In genomic region chr6:79947191-79948173, GRCh38 we compare ENCODE assay signal across 8 cellular contexts. TPM values are rescaled to one million over a fixed set of nuclear protein-coding genes. Genes with fewer than 3 reads are reported as not detected.
A peak's percentile ranks its signal among the peaks of the same experiment; 100 is the strongest.
DNase-seq lines count a peak whose midpoint lies in the region; ATAC-seq lines count a peak whose summit lies in the region.

ELOVL4 (minus strand) TSS chr6:79947553; CDS start chr6:79947279, 274 bp downstream.

- H3K9me3 ChIP-seq in effector memory CD4-positive, alpha-beta T cell (ENCODE audit: control insufficient read depth, low read length), result no peaks in the 10 kb centered on the region

- no peaks in the 10 kb centered on the region for H3K9me3 Mint-ChIP-seq in activated CD8-positive, alpha-beta T cell treated with anti-CD3 and anti-CD28 coated beads, Interleukin-2, amount 10 ng/mL, durations not matched to agents 7 days and 5 days (ENCODE audit: insufficient read depth)
- no peaks in the 10 kb centered on the region for H3K9me3 Mint-ChIP-seq in memory B cell

- peaks cover 11% of the 10 kb centered on the region for H3K27me3 ChIP-seq in effector memory CD4-positive, alpha-beta T cell (replicated peaks; ENCODE audit: control insufficient read depth, insufficient read depth, low read length, poor library complexity, severe bottlenecking)

- DNase-seq in GM04503 (ENCODE audit: low read depth) (peak; percentile 11), NCI-H2196 treated with DMSO at 0.1 percent for 48 hours (lab: John Stamatoyannopoulos, UW; ENCODE audit: unreplicated experiment) (peak; percentile 79), memory B cell (ENCODE audit: low spot score in 2 of 2) (peak in 1 of 2 donors; percentile 18)
- DNase-seq in activated CD8-positive, alpha-beta T cell treated with anti-CD3 and anti-CD28 coated beads, Interleukin-2, amount 10 ng/mL, durations not matched to agents 7 days and 5 days, result peak; percentile 63
- peak; percentile 66 to 69 (median 66) for DNase-seq in effector memory CD4-positive, alpha-beta T cell
- peak; percentile 14 to 36 (median 23) for DNase-seq in stimulated activated CD4-positive, alpha-beta T cell treated with anti-CD3 and anti-CD28 coated beads, TNF-alpha, amount 100 ng/mL, for 4 hours (ENCODE audit: low read depth in 3 of 3)

- peaks cover 22% of the 10 kb centered on the region for H3K4me1 Mint-ChIP-seq in activated CD8-positive, alpha-beta T cell treated with anti-CD3 and anti-CD28 coated beads, Interleukin-2, amount 10 ng/mL, durations not matched to agents 7 days and 5 days (ENCODE audit: low read depth)
- H3K4me1 Mint-ChIP-seq in memory B cell, result peaks cover 12% of the 10 kb centered on the region

- CTCF ChIA-PET in activated CD8-positive, alpha-beta T cell treated with anti-CD3 and anti-CD28 coated beads, Interleukin-2, amount 10 ng/mL, durations not matched to agents 7 days and 5 days (lab: Charles Lee), result interaction anchor here (0.8 to 2.8 kb wide), 16 partner anchors 10 to 204 kb away, joined by 3 to 20 read pairs (median 4); partner anchors contain the start of genes BCKDHB and TTK

- POLR2A ChIA-PET in activated CD8-positive, alpha-beta T cell treated with anti-CD3 and anti-CD28 coated beads, Interleukin-2, amount 10 ng/mL, durations not matched to agents 7 days and 5 days (lab: Charles Lee), result interaction anchor here (1.6 kb wide), 1 partner anchor 57 kb away, joined by 7 read pairs; the partner anchor contains the start of gene TTK

- peak within 1 kb of the TSS; percentile 81 for H3K4me3 Mint-ChIP-seq in activated CD8-positive, alpha-beta T cell treated with anti-CD3 and anti-CD28 coated beads, Interleukin-2, amount 10 ng/mL, durations not matched to agents 7 days and 5 days
- peak within 1 kb of the TSS; percentile 81 for H3K4me3 Mint-ChIP-seq in memory B cell

- ATAC-seq in HG02885 (IDR thresholded peaks at IDR 0.05; ENCODE audit: poor library complexity, unreplicated experiment), result peak; percentile 48
- peak; percentile 76 for ATAC-seq in activated CD8-positive, alpha-beta T cell treated with anti-CD3 and anti-CD28 coated beads, Interleukin-2, amount 10 ng/mL, durations not matched to agents 7 days and 5 days
- peak; percentile 44 for ATAC-seq in memory B cell (ENCODE audit: low read depth)
- no peak for ATAC-seq in HG03469 (IDR thresholded peaks at IDR 0.05; ENCODE audit: unreplicated experiment)

- peaks cover 14% of the 10 kb centered on the region for H3K4me1 ChIP-seq in effector memory CD4-positive, alpha-beta T cell (ENCODE audit: control insufficient read depth, insufficient read depth, low read length, poor library complexity, severe bottlenecking)

- H3K27ac ChIP-seq in effector memory CD4-positive, alpha-beta T cell (ENCODE audit: insufficient read depth, low read length, poor library complexity, severe bottlenecking), result peak within 1 kb of the TSS; percentile 39

- H3K27me3 Mint-ChIP-seq in activated CD8-positive, alpha-beta T cell treated with anti-CD3 and anti-CD28 coated beads, Interleukin-2, amount 10 ng/mL, durations not matched to agents 7 days and 5 days (ENCODE audit: low read depth), result peaks cover 31% of the 10 kb centered on the region
- peaks cover 23% of the 10 kb centered on the region for H3K27me3 Mint-ChIP-seq in memory B cell

- H3K4me3 ChIP-seq in effector memory CD4-positive, alpha-beta T cell (ENCODE audit: insufficient read depth, low read depth, low read length, poor library complexity, severe bottlenecking), result peak within 1 kb of the TSS; percentile 81

- H3K27ac Mint-ChIP-seq in activated CD8-positive, alpha-beta T cell treated with anti-CD3 and anti-CD28 coated beads, Interleukin-2, amount 10 ng/mL, durations not matched to agents 7 days and 5 days, result no peak within 1 kb of the TSS
- no peak within 1 kb of the TSS for H3K27ac Mint-ChIP-seq in memory B cell

- H3K36me3 ChIP-seq in effector memory CD4-positive, alpha-beta T cell (ENCODE audit: control insufficient read depth, insufficient read depth, low read length), result no peaks in the 10 kb centered on the region

- H3K36me3 Mint-ChIP-seq in activated CD8-positive, alpha-beta T cell treated with anti-CD3 and anti-CD28 coated beads, Interleukin-2, amount 10 ng/mL, durations not matched to agents 7 days and 5 days (ENCODE audit: low read depth), result no peaks in the 10 kb centered on the region
- H3K36me3 Mint-ChIP-seq in memory B cell, result no peaks in the 10 kb centered on the region

RNA-seq across cellular contexts. Expression of gene ELOVL4, which starts in this region (rescaled TPM):
- total RNA-seq in activated CD8-positive, alpha-beta T cell treated with anti-CD3 and anti-CD28 coated beads, Interleukin-2, amount 10 ng/mL, durations not matched to agents 7 days and 5 days, result under 1 TPM; 0.55 to 0.74 TPM

Comparison
In these comparisons a context has a peak if more than half of its experiments do, and no peak if none do; other contexts are left out.
1. Peak in DNase-seq and ATAC-seq in activated CD8-positive, alpha-beta T cell treated with anti-CD3 and anti-CD28 coated beads, Interleukin-2, amount 10 ng/mL, durations not matched to agents 7 days and 5 days; RNA of the gene not detected or under 1 TPM.